In the genomic region with DNA sequence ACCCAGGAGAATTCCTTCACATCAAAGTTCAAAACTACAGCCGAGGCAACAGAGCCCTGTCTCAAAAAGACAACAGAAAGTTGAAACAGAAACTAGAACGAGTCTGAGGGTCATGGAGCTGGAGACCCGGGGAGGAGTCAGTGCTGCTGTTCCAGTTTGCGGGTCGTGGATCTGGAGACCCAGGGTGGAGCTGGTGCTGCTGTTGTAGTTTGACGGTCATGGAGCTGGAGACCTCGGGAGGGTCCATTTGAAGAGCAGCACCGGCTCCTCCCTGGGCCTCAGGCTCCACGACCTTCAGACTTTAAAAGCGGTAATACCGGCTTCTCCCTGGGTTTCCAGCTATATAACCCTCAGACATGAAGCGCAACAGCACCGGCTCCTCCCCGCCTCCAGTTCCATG, we compare ENCODE assay signal across 21 cellular contexts. TPM values are rescaled to one million over a fixed set of nuclear protein-coding genes. Genes with fewer than 3 reads are reported as not detected.
A peak's percentile ranks its signal among the peaks of the same experiment; 100 is the strongest.
DNase-seq lines count a peak whose midpoint lies in the region; ATAC-seq, FAIRE-seq and TF ChIP-seq lines count a peak whose summit lies in the region.
"Had no signal": no experiment of that assay in that cellular context is flagged by ENCODE, and none has a peak within 500 bp of the region (broad histone marks: within the 10 kb centered on the region; RNA-seq: fewer than 3 reads in every experiment).

No MANE protein-coding gene starts in this region.

- H3K4me3 ChIP-seq in PC-9 (no peak overlapping the region), small intestine (ENCODE audit: low read depth in 1 of 2, low read length in 2 of 2) (no peak overlapping the region)
- H3K4me3 ChIP-seq: SK-N-MC had no signal

- H4K20me1 ChIP-seq in PC-9 (ENCODE audit: insufficient read depth), result no peaks in the 10 kb centered on the region

- WGBS in small intestine, 3 donors, result 17 to 51% (median 33%) methylated on average over 14 of the region's 14 CpGs

- H3K9me3 ChIP-seq in PC-9 (ENCODE audit: insufficient read depth, low read depth) (no peaks in the 10 kb centered on the region), small intestine (ENCODE audit: control insufficient read depth, low read depth) (peaks cover 1% of the 10 kb centered on the region)

- no peak overlapping the region for H2AFZ ChIP-seq in PC-9

- FAIRE-seq in small intestine (lab: Jason Lieb, UNC), result no peak
- FAIRE-seq: H54 had no signal

- DNase-seq in GM13977 (ENCODE audit: low spot score), result peak; percentile 0
- no peak for DNase-seq in PC-9
- DNase-seq in left kidney (ENCODE audit: low read depth, low spot score), result peak; percentile 55
- DNase-seq in small intestine, result peak; percentile 79
- DNase-seq in globus pallidus (ENCODE audit: low spot score), result no peak
- no peak for DNase-seq in NCI-H1436 treated with DMSO at 0.1 percent for 48 hours (lab: John Stamatoyannopoulos, UW)
- no peak for DNase-seq in cardiac septum (ENCODE audit: low spot score)
- DNase-seq: ACHN; AML-193; CD4-positive, alpha-beta T cell; NCI-H1436; NCI-H2081; NCI-H510A; NCI-H774; T-cell had no signal

- ATAC-seq in HG03342 (IDR thresholded peaks at IDR 0.05; ENCODE audit: unreplicated experiment), result no peak
- ATAC-seq: Panc1, Right ventricle myocardium inferior, T-cell had no signal

- 0 out of 2 replicates have a peak, but pooled peaks cover 3% of the 10 kb centered on the region for H3F3A ChIP-seq in PC-9 (ENCODE audit: insufficient read depth, low read depth)

- TF ChIP-seq CTCF in GM13977 (IDR thresholded peaks at IDR 0.05; ENCODE audit: extremely low read depth, insufficient read depth, missing control alignments) (no peak), PC-9 (conservative IDR thresholded peaks at IDR 0.05) (no peak)

- POLR2A ChIA-PET in PC-9 (lab: Charles Lee; ENCODE audit: unreplicated experiment), result interaction anchor here (0.7 kb wide), 1 partner anchor 140 kb away, joined by 8 read pairs; no protein-coding TSS in a partner anchor

- intact Hi-C loops in PC-9 (cut with micrococcal nuclease; ENCODE audit: unreplicated experiment) (no loop called here), cardiac septum (cut with DNase I) (no loop called here)

- no peaks in the 10 kb centered on the region for H3K79me2 ChIP-seq in PC-9 (ENCODE audit: low read depth)

- H3K9me2 ChIP-seq in PC-9 (ENCODE audit: insufficient read depth), result no peaks in the 10 kb centered on the region

- in situ Hi-C loops in GM13977 (cut with MboI; ENCODE audit: low pct_unique_long_range_greater_than_20kb, low sequenced_read_pairs, unreplicated experiment), result loop anchor here (10.0 kb wide), 1 partner anchor 257 kb away; the partner anchor contains the start of gene FUT7

- H3K27me3 ChIP-seq in PC-9 (ENCODE audit: insufficient read depth, low read depth) (peaks cover 42% of the 10 kb centered on the region), small intestine (ENCODE audit: control insufficient read depth in 2 of 2, insufficient read depth in 2 of 2, low read length in 2 of 2) (no peaks in the 10 kb centered on the region)

- H3K4me1 ChIP-seq in PC-9 (replicated peaks; ENCODE audit: insufficient read depth) (no peaks in the 10 kb centered on the region), small intestine (ENCODE audit: control insufficient read depth in 2 of 2, insufficient read depth in 1 of 2, low read depth in 1 of 2, low read length in 1 of 2) (no peaks in the 10 kb centered on the region)

- H3K27ac ChIP-seq in PC-9 (no peak overlapping the region), small intestine (ENCODE audit: low read depth in 1 of 2, low read length in 1 of 2) (no peak overlapping the region)
- H3K27ac ChIP-seq: HL-60, SK-N-MC had no signal

- CTCF ChIA-PET in PC-9 (lab: Charles Lee), result interaction anchor here (0.5 to 0.8 kb wide), 3 partner anchors 47 to 296 kb away, joined by 4 to 13 read pairs (median 9); no protein-coding TSS in a partner anchor

- H3K4me2 ChIP-seq in PC-9, result peak overlapping the region; percentile 17; the same call in 1 of the 2 replicates

- no peaks in the 10 kb centered on the region for H3K36me3 ChIP-seq in PC-9 (ENCODE audit: low read depth)
- no peaks in the 10 kb centered on the region for H3K36me3 ChIP-seq in small intestine (ENCODE audit: control insufficient read depth in 2 of 2, insufficient read depth in 2 of 2, low read length in 2 of 2)

- no TSS peak for BruUV-seq in PC-9 (replicated peaks; lab: Mats Ljungman, UMichigan)

RNA-seq across cellular contexts. Expression of gene LCN15, which starts 13.0 kb away (rescaled TPM):
- not detected in 2 replicates for total RNA-seq in PC-9 (2021)
- polyA plus RNA-seq in small intestine, result 10 to 100 TPM in 1 of 3 donors, 1 to 10 TPM in 1, under 1 TPM in 1; 0.46 to 12.7 (median 4.9) TPM
- total RNA-seq in cardiac septum, result not detected
- total RNA-seq: CD4-positive, alpha-beta T cell; T-cell had no signal

RNA-seq across cellular contexts. Expression of gene TMEM141, which starts 13.8 kb away (rescaled TPM):
- total RNA-seq in PC-9 (2021), result 83.6 and 124 TPM in 2 replicates
- 100 to 1,000 TPM; 148 to 212 (median 176) TPM for polyA plus RNA-seq in small intestine
- total RNA-seq in cardiac septum, result 62.5 TPM

RNA-seq across cellular contexts. Expression of gene CCDC183, which starts 18.8 kb away (rescaled TPM):
- 3.6 and 5.3 TPM in 2 replicates for total RNA-seq in PC-9 (2021)
- 1 to 10 TPM in 2 of 3 donors, under 1 TPM in 1; 0.40 to 2.7 (median 1.6) TPM for polyA plus RNA-seq in small intestine
- 1.6 TPM for total RNA-seq in cardiac septum

RNA-seq across cellular contexts. Expression of gene LCN8, which starts 19.3 kb away (rescaled TPM):
- total RNA-seq in PC-9 (2021) (not detected in 2 replicates), cardiac septum (not detected)
- not detected for polyA plus RNA-seq in small intestine
- total RNA-seq: CD4-positive, alpha-beta T cell; Right ventricle myocardium inferior had no signal

RNA-seq across cellular contexts. Expression of gene LCN6, which starts 29.0 kb away (rescaled TPM):
- not detected in 2 replicates for total RNA-seq in PC-9 (2021)
- polyA plus RNA-seq in small intestine, result 10 to 100 TPM in 1 of 3 donors, 1 to 10 TPM in 1, not detected in 1; 2.2 to 21.5 TPM
- total RNA-seq in cardiac septum, result 4.5 TPM
- total RNA-seq: CD4-positive, alpha-beta T cell; T-cell had no signal

Comparison
In these comparisons a context has a peak if more than half of its experiments do, and no peak if none do; other contexts are left out.
1. DNase-seq: peak in GM13977 (single experiment), left kidney (single experiment) and small intestine (single experiment); none in PC-9 (0 of 2), globus pallidus (single experiment), NCI-H1436 treated with DMSO at 0.1 percent for 48 hours (single experiment) and cardiac septum (single experiment).